In the genomic region with DNA sequence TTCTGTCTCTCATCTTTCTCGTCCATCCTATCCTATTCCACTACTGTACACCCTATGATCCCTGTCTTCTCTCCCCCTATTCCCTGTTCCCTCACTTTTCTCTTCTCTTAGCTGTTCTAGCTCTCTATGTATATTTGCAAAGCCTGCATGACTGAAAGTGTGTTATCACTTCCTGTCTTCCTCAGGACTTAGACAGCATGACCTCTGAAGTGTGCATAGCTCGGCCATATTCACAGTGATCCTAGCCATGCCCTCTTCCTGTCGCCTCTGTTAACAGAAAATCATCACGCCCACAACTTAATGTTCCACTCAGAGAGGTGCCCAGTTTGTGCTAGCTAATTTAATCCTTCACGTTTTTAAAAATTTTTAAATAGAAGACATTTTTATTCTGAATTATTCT, we compare ENCODE assay signal across 26 cellular contexts. TPM values are rescaled to one million over a fixed set of nuclear protein-coding genes. Genes with fewer than 3 reads are reported as not detected.
"Had no signal": no experiment of that assay in that cellular context is flagged by ENCODE, and none has a peak within 500 bp of the region (broad histone marks: within the 10 kb centered on the region; RNA-seq: fewer than 3 reads in every experiment).

No MANE protein-coding gene starts in this region.

- H3K27me3 Mint-ChIP-seq: activated CD4-positive, alpha-beta T cell treated with anti-CD3 and anti-CD28 coated beads, Interleukin-2, amount 10 ng/mL, durations not matched to agents 7 days and 5 days; activated CD8-positive, alpha-beta memory T cell treated with anti-CD3 and anti-CD28 coated beads, Interleukin-2, amount 10 ng/mL, durations not matched to agents 7 days and 5 days; activated CD8-positive, alpha-beta T cell treated with anti-CD3 and anti-CD28 coated beads for 36 hours; activated naive CD4-positive, alpha-beta T cell treated with anti-CD3 and anti-CD28 coated beads, Interleukin-2, amount 10 ng/mL, durations not matched to agents 7 days and 5 days; activated naive CD8-positive, alpha-beta T cell treated with anti-CD3 and anti-CD28 coated beads, Interleukin-2, amount 50 U/mL, for 24 hours; natural killer cell treated with Interleukin-12 subunit alpha and Interleukin-12 subunit beta and Interleukin-15 and Interleukin-18, amount 100 ng/mL, for 72 hours had no signal

- H3K4me3 Mint-ChIP-seq: activated CD4-positive, alpha-beta T cell treated with anti-CD3 and anti-CD28 coated beads, Interleukin-2, amount 10 ng/mL, durations not matched to agents 7 days and 5 days; activated CD8-positive, alpha-beta memory T cell treated with anti-CD3 and anti-CD28 coated beads, Interleukin-2, amount 10 ng/mL, durations not matched to agents 7 days and 5 days; activated CD8-positive, alpha-beta T cell treated with anti-CD3 and anti-CD28 coated beads for 36 hours; activated naive CD4-positive, alpha-beta T cell treated with anti-CD3 and anti-CD28 coated beads, Interleukin-2, amount 10 ng/mL, durations not matched to agents 7 days and 5 days; activated naive CD8-positive, alpha-beta T cell treated with anti-CD3 and anti-CD28 coated beads, Interleukin-2, amount 50 U/mL, for 24 hours; dendritic cell treated with granulocyte-macrophage colony-stimulating factor and Interleukin-4, amounts not matched to agents 40 ng/mL and 50 ng/mL, for 4 days; natural killer cell treated with Interleukin-12 subunit alpha and Interleukin-12 subunit beta and Interleukin-15 and Interleukin-18, amount 100 ng/mL, for 72 hours; T-helper 1 cell treated with Interleukin-12 subunit alpha and Interleukin-12 subunit beta and Interleukin-4 antibody, amounts not matched to agents 30 μg/mL and 1 μg/mL, for 36 hours had no signal

- H3K4me1 Mint-ChIP-seq: activated CD4-positive, alpha-beta T cell treated with anti-CD3 and anti-CD28 coated beads, Interleukin-2, amount 10 ng/mL, durations not matched to agents 7 days and 5 days; activated CD8-positive, alpha-beta memory T cell treated with anti-CD3 and anti-CD28 coated beads, Interleukin-2, amount 10 ng/mL, durations not matched to agents 7 days and 5 days; activated naive CD4-positive, alpha-beta T cell treated with anti-CD3 and anti-CD28 coated beads, Interleukin-2, amount 10 ng/mL, durations not matched to agents 7 days and 5 days; activated naive CD8-positive, alpha-beta T cell treated with anti-CD3 and anti-CD28 coated beads, Interleukin-2, amount 50 U/mL, for 24 hours had no signal

- H3K27ac Mint-ChIP-seq: activated CD4-positive, alpha-beta T cell treated with anti-CD3 and anti-CD28 coated beads, Interleukin-2, amount 10 ng/mL, durations not matched to agents 7 days and 5 days; activated CD8-positive, alpha-beta memory T cell treated with anti-CD3 and anti-CD28 coated beads, Interleukin-2, amount 10 ng/mL, durations not matched to agents 7 days and 5 days; activated CD8-positive, alpha-beta T cell treated with anti-CD3 and anti-CD28 coated beads for 36 hours; activated naive CD4-positive, alpha-beta T cell treated with anti-CD3 and anti-CD28 coated beads, Interleukin-2, amount 10 ng/mL, durations not matched to agents 7 days and 5 days; activated naive CD8-positive, alpha-beta T cell treated with anti-CD3 and anti-CD28 coated beads, Interleukin-2, amount 50 U/mL, for 24 hours; dendritic cell treated with granulocyte-macrophage colony-stimulating factor and Interleukin-4, amounts not matched to agents 40 ng/mL and 50 ng/mL, for 4 days; natural killer cell treated with Interleukin-12 subunit alpha and Interleukin-12 subunit beta and Interleukin-15 and Interleukin-18, amount 100 ng/mL, for 72 hours; T-helper 1 cell treated with Interleukin-12 subunit alpha and Interleukin-12 subunit beta and Interleukin-4 antibody, amounts not matched to agents 30 μg/mL and 1 μg/mL, for 36 hours had no signal

- ATAC-seq: activated CD8-positive, alpha-beta memory T cell treated with anti-CD3 and anti-CD28 coated beads, Interleukin-2, amount 10 ng/mL, durations not matched to agents 7 days and 5 days; activated CD8-positive, alpha-beta T cell treated with anti-CD3 and anti-CD28 coated beads for 36 hours; activated naive CD8-positive, alpha-beta T cell treated with anti-CD3 and anti-CD28 coated beads, Interleukin-2, amount 50 U/mL, for 24 hours; body of pancreas; left ventricle myocardium superior; natural killer cell treated with Interleukin-12 subunit alpha and Interleukin-12 subunit beta and Interleukin-15 and Interleukin-18, amount 100 ng/mL, for 72 hours; stimulated activated naive CD8-positive, alpha-beta T cell treated with anti-CD3 and anti-CD28 coated beads, Interleukin-15, Interleukin-2, amounts not matched to agents 100 U/mL and 50 U/mL, for 24 hours; upper lobe of right lung had no signal

- H3K9me3 Mint-ChIP-seq: activated CD4-positive, alpha-beta T cell treated with anti-CD3 and anti-CD28 coated beads, Interleukin-2, amount 10 ng/mL, durations not matched to agents 7 days and 5 days; activated CD8-positive, alpha-beta T cell treated with anti-CD3 and anti-CD28 coated beads for 36 hours; activated naive CD4-positive, alpha-beta T cell treated with anti-CD3 and anti-CD28 coated beads, Interleukin-2, amount 10 ng/mL, durations not matched to agents 7 days and 5 days; activated naive CD8-positive, alpha-beta T cell treated with anti-CD3 and anti-CD28 coated beads, Interleukin-2, amount 50 U/mL, for 24 hours; dendritic cell treated with granulocyte-macrophage colony-stimulating factor and Interleukin-4, amounts not matched to agents 40 ng/mL and 50 ng/mL, for 4 days; T-helper 1 cell treated with Interleukin-12 subunit alpha and Interleukin-12 subunit beta and Interleukin-4 antibody, amounts not matched to agents 30 μg/mL and 1 μg/mL, for 36 hours had no signal

- H3K27ac ChIP-seq: body of pancreas, neutrophil, ovary, prostate gland, upper lobe of right lung, VCaP had no signal

- DNase-seq: activated CD4-positive, alpha-beta T cell treated with anti-CD3 and anti-CD28 coated beads, Interleukin-2, amount 10 ng/mL, durations not matched to agents 7 days and 5 days; activated CD4-positive, CD25-positive, alpha-beta regulatory T cell treated with anti-CD3 and anti-CD28 coated beads, Interleukin-2, amount 50 U/mL, for 72 hours; activated CD8-positive, alpha-beta memory T cell treated with anti-CD3 and anti-CD28 coated beads, Interleukin-2, amount 10 ng/mL, durations not matched to agents 7 days and 5 days; activated CD8-positive, alpha-beta T cell treated with anti-CD3 and anti-CD28 coated beads for 36 hours; activated effector memory CD4-positive, alpha-beta T cell treated with anti-CD3 and anti-CD28 coated beads, Interleukin-2, amount 50 U/mL, for 16 hours; activated naive CD4-positive, alpha-beta T cell treated with anti-CD3 and anti-CD28 coated beads, Interleukin-2, amount 10 ng/mL, durations not matched to agents 7 days and 5 days; activated naive CD8-positive, alpha-beta T cell treated with anti-CD3 and anti-CD28 coated beads, Interleukin-2, amount 50 U/mL, for 24 hours; activated T-cell treated with anti-CD3 and anti-CD28 coated beads for 4 hours; body of pancreas; effector CD4-positive, alpha-beta T cell; erythroblast; foreskin melanocyte; left ventricle myocardium superior; mammary epithelial cell; midbrain; ovary; stimulated activated CD4-positive, alpha-beta T cell treated with anti-CD3 and anti-CD28 coated beads, Interleukin-4, amount 100 ng/mL, for 24 hours; stimulated activated naive CD8-positive, alpha-beta T cell treated with anti-CD3 and anti-CD28 coated beads, Interleukin-15, Interleukin-2, amounts not matched to agents 100 U/mL and 50 U/mL, for 24 hours; T1000; upper lobe of right lung had no signal

- H3K4me1 ChIP-seq: body of pancreas, prostate gland, upper lobe of right lung had no signal

- H3K9me3 ChIP-seq: body of pancreas, neutrophil, ovary, prostate gland, upper lobe of right lung had no signal

- H3K4me3 ChIP-seq: body of pancreas, ovary, prostate gland, upper lobe of right lung had no signal

- H3K36me3 Mint-ChIP-seq: activated CD8-positive, alpha-beta memory T cell treated with anti-CD3 and anti-CD28 coated beads, Interleukin-2, amount 10 ng/mL, durations not matched to agents 7 days and 5 days; activated naive CD4-positive, alpha-beta T cell treated with anti-CD3 and anti-CD28 coated beads, Interleukin-2, amount 10 ng/mL, durations not matched to agents 7 days and 5 days; natural killer cell treated with Interleukin-12 subunit alpha and Interleukin-12 subunit beta and Interleukin-15 and Interleukin-18, amount 100 ng/mL, for 72 hours had no signal

- H3K36me3 ChIP-seq: neutrophil, ovary, prostate gland, upper lobe of right lung had no signal

- H3K27me3 ChIP-seq: body of pancreas, neutrophil, ovary, upper lobe of right lung had no signal

RNA-seq across cellular contexts. Expression of gene CDH6, which starts 35.8 kb away (rescaled TPM):
- total RNA-seq: activated CD4-positive, alpha-beta T cell treated with anti-CD3 and anti-CD28 coated beads, Interleukin-2, amount 10 ng/mL, durations not matched to agents 7 days and 5 days; activated CD8-positive, alpha-beta memory T cell treated with anti-CD3 and anti-CD28 coated beads, Interleukin-2, amount 10 ng/mL, durations not matched to agents 7 days and 5 days; activated CD8-positive, alpha-beta T cell treated with anti-CD3 and anti-CD28 coated beads for 36 hours; mammary epithelial cell; natural killer cell treated with Interleukin-12 subunit alpha and Interleukin-12 subunit beta and Interleukin-15 and Interleukin-18, amount 100 ng/mL, for 72 hours had no signal
